Comparison of ENCODE assay signal across 8 cellular contexts in genomic region chr16:70653809-70654771, GRCh38. TPM values are rescaled to one million over a fixed set of nuclear protein-coding genes. Genes with fewer than 3 reads are reported as not detected.
DNase-seq lines count a peak whose midpoint lies in the region; ATAC-seq and TF ChIP-seq lines count a peak whose summit lies in the region.

No MANE protein-coding gene starts in this region.

- H3K4me1 Mint-ChIP-seq in activated naive CD8-positive, alpha-beta T cell treated with anti-CD3 and anti-CD28 coated beads, Interleukin-2, amount 50 U/mL, for 24 hours: peaks cover 5% of the 10 kb centered on the region

- peak overlapping the region in 6 of 12 donors; percentile 5 to 67 (median 40) for H3K27ac ChIP-seq in heart left ventricle
- no peak overlapping the region for H3K27ac ChIP-seq in prostate gland
- peak overlapping the region; percentile 51 for H3K27ac ChIP-seq in upper lobe of right lung

- TF ChIP-seq POLR2A in heart left ventricle (IDR thresholded peaks at IDR 0.05) (no peak), prostate gland (IDR thresholded peaks at IDR 0.05) (no peak)

- no peak overlapping the region for H3K27ac Mint-ChIP-seq in activated naive CD8-positive, alpha-beta T cell treated with anti-CD3 and anti-CD28 coated beads, Interleukin-2, amount 50 U/mL, for 24 hours

- TF ChIP-seq CTCF in heart left ventricle (IDR thresholded peaks at IDR 0.05): peak; percentile 80 to 95 (median 92)
- TF ChIP-seq CTCF in prostate gland (IDR thresholded peaks at IDR 0.05): peak; percentile 71 to 93 (median 92)
- TF ChIP-seq CTCF in upper lobe of right lung (IDR thresholded peaks at IDR 0.05): peak; percentile 90

- H3K4me3 ChIP-seq in heart left ventricle: peak overlapping the region in 10 of 12 donors; percentile 7 to 44 (median 30)
- no peak overlapping the region for H3K4me3 ChIP-seq in prostate gland
- H3K4me3 ChIP-seq in upper lobe of right lung: peak overlapping the region; percentile 27

- H3K4me3 Mint-ChIP-seq in activated naive CD8-positive, alpha-beta T cell treated with anti-CD3 and anti-CD28 coated beads, Interleukin-2, amount 50 U/mL, for 24 hours: peak overlapping the region; percentile 34

- no peaks in the 10 kb centered on the region for H3K9me3 Mint-ChIP-seq in activated naive CD8-positive, alpha-beta T cell treated with anti-CD3 and anti-CD28 coated beads, Interleukin-2, amount 50 U/mL, for 24 hours

- H3K9me3 ChIP-seq in heart left ventricle (no peaks in the 10 kb centered on the region), prostate gland (no peaks in the 10 kb centered on the region), upper lobe of right lung (no peaks in the 10 kb centered on the region)

- H3K4me1 ChIP-seq in heart left ventricle (peaks cover 0 to 8% (median 5%) of the 10 kb centered on the region in 12 donors), prostate gland (replicated peaks) (no peaks in the 10 kb centered on the region), upper lobe of right lung (peaks cover 7% of the 10 kb centered on the region)

- DNase-seq in activated gamma-delta T cell treated with Interleukin-2 at 50 U/mL for 16 hours (peak; percentile 77), activated gamma-delta T cell (lab: John Stamatoyannopoulos, UW) (no peak), NCI-H1092 (lab: John Stamatoyannopoulos, UW) (peak; percentile 52), T follicular helper cell (ENCODE audit: low read depth) (peak; percentile 61), heart left ventricle (peak in 4 of 5 donors; percentile 70 to 80 (median 75)), prostate gland (ENCODE audit: low spot score) (peak; percentile 71), upper lobe of right lung (peak; percentile 67)
- peak; percentile 83 for DNase-seq in activated naive CD8-positive, alpha-beta T cell treated with anti-CD3 and anti-CD28 coated beads, Interleukin-2, amount 50 U/mL, for 24 hours

- peak; percentile 72 for ATAC-seq in activated naive CD8-positive, alpha-beta T cell treated with anti-CD3 and anti-CD28 coated beads, Interleukin-2, amount 50 U/mL, for 24 hours
- ATAC-seq in heart left ventricle: peak; percentile 73 to 86 (median 82)
- peak; percentile 92 for ATAC-seq in upper lobe of right lung

- H3K36me3 ChIP-seq in heart left ventricle: peaks cover 0 to 6% (median 0%) of the 10 kb centered on the region in 9 donors
- H3K36me3 ChIP-seq in prostate gland: no peaks in the 10 kb centered on the region
- no peaks in the 10 kb centered on the region for H3K36me3 ChIP-seq in upper lobe of right lung

- 33 to 41% (median 38%) methylated on average over 33 to 35 of the region's 35 CpGs for whole genome bisulfite sequencing in heart left ventricle, 4 donors
- 34% methylated on average over 34 of the region's 35 CpGs for WGBS in prostate gland

- H3K27me3 Mint-ChIP-seq in activated naive CD8-positive, alpha-beta T cell treated with anti-CD3 and anti-CD28 coated beads, Interleukin-2, amount 50 U/mL, for 24 hours: peaks cover 2% of the 10 kb centered on the region

- H3K36me3 Mint-ChIP-seq in activated naive CD8-positive, alpha-beta T cell treated with anti-CD3 and anti-CD28 coated beads, Interleukin-2, amount 50 U/mL, for 24 hours (ENCODE audit: low read depth): no peaks in the 10 kb centered on the region

- intact Hi-C loops in heart left ventricle (cut with DNase I) (loop anchor here (1.0 to 10.0 kb wide), 13 partner anchors 119 to 322 kb away; partner anchors contain the start of gene DDX19A (in 1 of the 10)), prostate gland (cut with DNase I) (loop anchor here (5.0 kb wide), 2 partner anchors 122 to 282 kb away; no protein-coding TSS in a partner anchor), upper lobe of right lung (cut with DNase I) (loop anchor here (10.0 kb wide), 1 partner anchor 119 kb away; no protein-coding TSS in a partner anchor)

- H3K27me3 ChIP-seq in heart left ventricle (no peaks in the 10 kb centered on the region), prostate gland (replicated peaks; ENCODE audit: insufficient read depth) (no peaks in the 10 kb centered on the region), upper lobe of right lung (no peaks in the 10 kb centered on the region)

RNA-seq across cellular contexts. Expression of gene IL34, which starts 7.7 kb away (rescaled TPM):
- total RNA-seq in heart left ventricle (1 to 10 TPM in 8 of 9 donors, under 1 TPM in 1; 0.49 to 6.5 (median 2.7) TPM), prostate gland (10 to 100 TPM in 1 of 2 donors, 1 to 10 TPM in 1; 2.9 to 16.6 TPM), upper lobe of right lung (3.3 TPM)
- 1 to 10 TPM in 1 of 2 donors, under 1 TPM in 1; 0.82 to 2.3 TPM for polyA plus RNA-seq in heart left ventricle

RNA-seq across cellular contexts. Expression of gene MTSS2, which starts 31.8 kb away (rescaled TPM):
- 10 to 100 TPM; 51.9 to 90.9 (median 72.2) TPM for total RNA-seq in heart left ventricle
- 10 to 100 TPM; 58.8 to 97.1 TPM for polyA plus RNA-seq in heart left ventricle
- total RNA-seq in prostate gland: 10 to 100 TPM; 42.4 to 92.4 TPM
- total RNA-seq in upper lobe of right lung: 81.3 TPM

Comparison
In these comparisons a context has a peak if more than half of its experiments do, and no peak if none do; other contexts are left out.
1. H3K4me3 ChIP-seq: peak in heart left ventricle (10 of 12) and upper lobe of right lung (single experiment); none in prostate gland (0 of 2).
2. Peak in every context shown above with its lines, with median percentiles within 50 percentile points of each other: ATAC-seq and CTCF ChIP-seq.